ENCODE assay signal across 11 cellular contexts in genomic region chr4:3257691-3258482, GRCh38. TPM values are rescaled to one million over a fixed set of nuclear protein-coding genes. Genes with fewer than 3 reads are reported as not detected.
DNase-seq lines count a peak whose midpoint lies in the region; ATAC-seq, FAIRE-seq and TF ChIP-seq lines count a peak whose summit lies in the region.
"Had no signal": no experiment of that assay in that cellular context is flagged by ENCODE, and none has a peak within 500 bp of the region (broad histone marks: within the 10 kb centered on the region; RNA-seq: fewer than 3 reads in every experiment).

No MANE protein-coding gene starts in this region.

- TF ChIP-seq EP300 in GM12878 (IDR thresholded peaks at IDR 0.05; ENCODE audit: borderline replicate concordance in 1 of 2, control insufficient read depth in 1 of 2, low read depth in 2 of 2, low read length in 2 of 2), result no peak

- SMC1A ChIA-PET in GM12878 (lab: Charles Lee; ENCODE audit: uncharacterized antibody, unreplicated experiment), result interaction anchor here (0.7 to 1.3 kb wide), 3 partner anchors 14 to 30 kb away, joined by 3 to 4 read pairs (median 3); no protein-coding TSS in a partner anchor

- no peaks in the 10 kb centered on the region for H3K9me3 ChIP-seq in GM12878 (replicated peaks; ENCODE audit: control insufficient read depth, insufficient read depth, low read length)
- H3K9me3 ChIP-seq: neutrophil had no signal

- TF ChIP-seq POLR2A in GM12878 (IDR thresholded peaks at IDR 0.05; ENCODE audit: low read depth, low read length), result no peak

- H4K20me1 ChIP-seq in GM12878 (ENCODE audit: control insufficient read depth, insufficient read depth), result no peaks in the 10 kb centered on the region

- TF ChIP-seq CTCF in GM12878 (IDR thresholded peaks at IDR 0.05 in 2 of 3, conservative IDR thresholded peaks at IDR 0.05 in 1 of 3; ENCODE audit: control insufficient read depth in 2 of 3, extremely low read depth in 1 of 3, insufficient read depth in 1 of 3, low read depth in 3 of 3, low read length in 3 of 3), result no peak

- RAD21 ChIA-PET in GM12878 (lab: Charles Lee; ENCODE audit: unreplicated experiment), result no interaction called here

- no peaks in the 10 kb centered on the region for H3K27me3 ChIP-seq in GM12878 (replicated peaks in 1 of 2; ENCODE audit: control insufficient read depth in 2 of 2, insufficient read depth in 2 of 2, low read length in 1 of 2)
- H3K27me3 ChIP-seq: neutrophil had no signal

- POLR2A ChIA-PET in GM12878 (lab: Charles Lee), result no interaction called here

- 10% methylated on average over 23 of the region's 26 CpGs for WGBS in GM12878 (ENCODE audit: insufficient coverage, insufficient replicate concordance, low lambda C conversion rate, missing lambda C conversion rate)

- H3K27ac ChIP-seq in GM12878 (ENCODE audit: control insufficient read depth, insufficient read depth), result no peak overlapping the region
- H3K27ac ChIP-seq: neutrophil had no signal

- FAIRE-seq in GM12878 (lab: Jason Lieb, UNC), result no peak
- FAIRE-seq in HTR-8/SVneo (lab: Jason Lieb, UNC), result no peak
- FAIRE-seq: endometrium had no signal

- H3K4me3 ChIP-seq in GM12878, result no peak overlapping the region

- H2AFZ ChIP-seq in GM12878 (ENCODE audit: control insufficient read depth, low read depth, low read length), result no peak overlapping the region

- intact Hi-C loops in GM12878 (cut with micrococcal nuclease; ENCODE audit: unreplicated experiment), result no loop called here

- in situ Hi-C loops in GM12878 (cut with MboI), result no loop called here

- no peak overlapping the region for H3K4me2 ChIP-seq in GM12878 (ENCODE audit: control insufficient read depth, insufficient read depth)

- peaks cover 3% of the 10 kb centered on the region; the same call in 1 of the 2 replicates for H3K4me1 ChIP-seq in GM12878 (ENCODE audit: control insufficient read depth, insufficient read depth, low read length)

- DNase-seq in NCI-H2171 (lab: John Stamatoyannopoulos, UW) (peak; percentile 5), NCI-H2171 treated with DMSO at 0.1 percent for 48 hours (lab: John Stamatoyannopoulos, UW) (no peak), GM12878 (ENCODE audit: low read depth, low spot score) (peak; percentile 7), renal cortical epithelial cell (ENCODE audit: low read depth) (peak; percentile 9), NCI-H446 (lab: John Stamatoyannopoulos, UW) (no peak), HTR-8/SVneo (ENCODE audit: insufficient read length, low spot score) (no peak)
- DNase-seq: stimulated activated naive CD4-positive, alpha-beta T cell treated with Interleukin-2 at 50 U/mL for 16 hours had no signal

- peak; percentile 45 for ATAC-seq in HG03442 (IDR thresholded peaks at IDR 0.05; ENCODE audit: unreplicated experiment)
- peak; percentile 69 for ATAC-seq in GM12878
- ATAC-seq in GM18858 (IDR thresholded peaks at IDR 0.05; ENCODE audit: unreplicated experiment), result no peak

- CTCF ChIA-PET in GM12878 (lab: Yijun Ruan, JAX), result no interaction called here

- no peaks in the 10 kb centered on the region for H3K79me2 ChIP-seq in GM12878 (ENCODE audit: control insufficient read depth, insufficient read depth, low read length)

- no peak for TF ChIP-seq RAD21 in GM12878 (IDR thresholded peaks at IDR 0.05; ENCODE audit: insufficient read depth, low read depth, low read length)

- no TSS peak for BruUV-seq in GM12878 (replicated peaks; lab: Mats Ljungman, UMichigan)

- no peak overlapping the region for H3K9ac ChIP-seq in GM12878 (ENCODE audit: control insufficient read depth, insufficient read depth, low read length)

- no peaks in the 10 kb centered on the region for H3K36me3 ChIP-seq in GM12878 (ENCODE audit: control insufficient read depth in 2 of 2, insufficient read depth in 2 of 2, low read length in 1 of 2)
- H3K36me3 ChIP-seq: neutrophil had no signal

TF ChIP-seq in GM12878, 131 proteins besides CTCF, POLR2A, EP300 and RAD21:
- TF ChIP-seq MTA2 (IDR thresholded peaks at IDR 0.05; ENCODE audit: low read depth) (no peak), SMAD5 (IDR thresholded peaks at IDR 0.05; ENCODE audit: low read depth) (no peak), ESRRA (IDR thresholded peaks at IDR 0.05; ENCODE audit: low read length) (no peak), NR2C2 (IDR thresholded peaks at IDR 0.05; ENCODE audit: borderline replicate concordance, control insufficient read depth, insufficient read length, low read depth) (no peak), FOXK2 (IDR thresholded peaks at IDR 0.05) (no peak), CHD1 (IDR thresholded peaks at IDR 0.05; ENCODE audit: low read depth, low read length) (no peak), DPF2 (IDR thresholded peaks at IDR 0.05) (no peak)
- TF ChIP-seq, protein P1, sequence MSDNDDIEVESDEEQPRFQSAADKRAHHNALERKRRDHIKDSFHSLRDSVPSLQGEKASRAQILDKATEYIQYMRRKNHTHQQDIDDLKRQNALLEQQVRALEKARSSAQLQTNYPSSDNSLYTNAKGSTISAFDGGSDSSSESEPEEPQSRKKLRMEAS (IDR thresholded peaks at IDR 0.05; ENCODE audit: low read depth, low read length), result no peak
- TF ChIP-seq, protein P2, sequence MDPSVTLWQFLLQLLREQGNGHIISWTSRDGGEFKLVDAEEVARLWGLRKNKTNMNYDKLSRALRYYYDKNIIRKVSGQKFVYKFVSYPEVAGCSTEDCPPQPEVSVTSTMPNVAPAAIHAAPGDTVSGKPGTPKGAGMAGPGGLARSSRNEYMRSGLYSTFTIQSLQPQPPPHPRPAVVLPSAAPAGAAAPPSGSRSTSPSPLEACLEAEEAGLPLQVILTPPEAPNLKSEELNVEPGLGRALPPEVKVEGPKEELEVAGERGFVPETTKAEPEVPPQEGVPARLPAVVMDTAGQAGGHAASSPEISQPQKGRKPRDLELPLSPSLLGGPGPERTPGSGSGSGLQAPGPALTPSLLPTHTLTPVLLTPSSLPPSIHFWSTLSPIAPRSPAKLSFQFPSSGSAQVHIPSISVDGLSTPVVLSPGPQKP (IDR thresholded peaks at IDR 0.05; ENCODE audit: low read depth, low read length), result no peak
- TF ChIP-seq, protein P3, sequence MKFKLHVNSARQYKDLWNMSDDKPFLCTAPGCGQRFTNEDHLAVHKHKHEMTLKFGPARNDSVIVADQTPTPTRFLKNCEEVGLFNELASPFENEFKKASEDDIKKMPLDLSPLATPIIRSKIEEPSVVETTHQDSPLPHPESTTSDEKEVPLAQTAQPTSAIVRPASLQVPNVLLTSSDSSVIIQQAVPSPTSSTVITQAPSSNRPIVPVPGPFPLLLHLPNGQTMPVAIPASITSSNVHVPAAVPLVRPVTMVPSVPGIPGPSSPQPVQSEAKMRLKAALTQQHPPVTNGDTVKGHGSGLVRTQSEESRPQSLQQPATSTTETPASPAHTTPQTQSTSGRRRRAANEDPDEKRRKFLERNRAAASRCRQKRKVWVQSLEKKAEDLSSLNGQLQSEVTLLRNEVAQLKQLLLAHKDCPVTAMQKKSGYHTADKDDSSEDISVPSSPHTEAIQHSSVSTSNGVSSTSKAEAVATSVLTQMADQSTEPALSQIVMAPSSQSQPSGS (IDR thresholded peaks at IDR 0.05; ENCODE audit: low read length), result no peak

RNA-seq across cellular contexts. Expression of gene MSANTD1, which starts 8.9 kb away (rescaled TPM):
- 3.4 and 3.6 TPM in 2 replicates for total RNA-seq in GM12878 (2013; cell fraction: nucleolus; rRNA removed)
- 0.11 and 0.28 TPM in 2 replicates for total RNA-seq in GM12878 (2014; rRNA removed)
- 0.14 and 0.22 TPM in 2 replicates for total RNA-seq in GM12878 (2014; rRNA removed; fragmentation: Illumina TruSeq; extraction: Trizol)
- total RNA-seq in GM12878 (2021), result 0.37 and 0.87 TPM in 2 replicates
- 0.16 TPM for polyA plus RNA-seq in GM12878 (2011; ENCODE audit: low read depth)
- 0.04 and 0.11 TPM in 2 replicates for polyA plus RNA-seq in GM12878 (2011; rRNA removed)
- polyA plus RNA-seq in GM12878 (2011; cell fraction: cytosol; rRNA removed), result 0.04 and 0.10 TPM in 2 replicates
- polyA plus RNA-seq in GM12878 (2011; cell fraction: nucleus; rRNA removed), result 2.0 and 2.1 TPM in 2 replicates
- polyA plus RNA-seq in GM12878 (2012), result 0.38 and 0.49 TPM in 2 replicates
- polyA plus RNA-seq in GM12878 (2014; fragmentation: Illumina TruSeq; extraction: Trizol), result 0.07 TPM in 1 of 2 replicates, not detected in the other
- polyA plus RNA-seq in GM12878 (2014; fragmentation: Nextera tagmentation; extraction: Ambion mirVana), result not detected
- 0.22 and 0.38 TPM in 2 replicates for polyA plus RNA-seq in GM12878 (2014; rRNA removed)
- under 1 TPM; 0.21 to 0.55 TPM for polyA plus RNA-seq in GM12878 (2016; fragmentation: Nextera tagmentation; extraction: Ambion mirVana)
- 0.59 and 0.62 TPM in 2 replicates for polyA minus RNA-seq in GM12878 (2011; rRNA and poly(A)+ RNA removed)
- not detected in 2 replicates for polyA minus RNA-seq in GM12878 (2011; cell fraction: cytosol; rRNA and poly(A)+ RNA removed)
- polyA minus RNA-seq in GM12878 (2011; cell fraction: nucleus; rRNA and poly(A)+ RNA removed), result 1.3 and 3.3 TPM in 2 replicates
- 0.17 and 0.99 TPM in 2 replicates for total RNA-seq in renal cortical epithelial cell

RNA-seq across cellular contexts. Expression of gene RGS12, which starts 34.9 kb away (rescaled TPM):
- 15.5 and 31.9 TPM in 2 replicates for total RNA-seq in GM12878 (2013; cell fraction: nucleolus; rRNA removed)
- total RNA-seq in GM12878 (2014; rRNA removed), result 0.51 and 0.76 TPM in 2 replicates
- 0.41 and 1.1 TPM in 2 replicates for total RNA-seq in GM12878 (2014; rRNA removed; fragmentation: Illumina TruSeq; extraction: Trizol)
- total RNA-seq in GM12878 (2021), result 0.85 and 2.2 TPM in 2 replicates
- 0.96 TPM for polyA plus RNA-seq in GM12878 (2011; ENCODE audit: low read depth)
- polyA plus RNA-seq in GM12878 (2011; rRNA removed), result 0.37 and 0.39 TPM in 2 replicates
- 0.13 and 0.90 TPM in 2 replicates for polyA plus RNA-seq in GM12878 (2011; cell fraction: cytosol; rRNA removed)
- 2.2 and 2.7 TPM in 2 replicates for polyA plus RNA-seq in GM12878 (2011; cell fraction: nucleus; rRNA removed)
- polyA plus RNA-seq in GM12878 (2012), result 2.4 and 2.6 TPM in 2 replicates
- 0.06 and 0.40 TPM in 2 replicates for polyA plus RNA-seq in GM12878 (2014; fragmentation: Illumina TruSeq; extraction: Trizol)
- under 1 TPM; 0.02 to 0.07 TPM for polyA plus RNA-seq in GM12878 (2014; fragmentation: Nextera tagmentation; extraction: Ambion mirVana)
- 0.28 and 0.96 TPM in 2 replicates for polyA plus RNA-seq in GM12878 (2014; rRNA removed)
- polyA plus RNA-seq in GM12878 (2016; fragmentation: Nextera tagmentation; extraction: Ambion mirVana), result 1 to 10 TPM in 1 of 2 experiments, under 1 TPM in 1; 0.99 to 1.2 TPM
- 0.22 and 0.98 TPM in 2 replicates for polyA minus RNA-seq in GM12878 (2011; rRNA and poly(A)+ RNA removed)
- polyA minus RNA-seq in GM12878 (2011; cell fraction: cytosol; rRNA and poly(A)+ RNA removed), result 0.53 TPM in 1 of 2 replicates, not detected in the other
- polyA minus RNA-seq in GM12878 (2011; cell fraction: nucleus; rRNA and poly(A)+ RNA removed), result 1.7 and 1.8 TPM in 2 replicates
- 24.7 and 27.4 TPM in 2 replicates for total RNA-seq in renal cortical epithelial cell

Comparison
In these comparisons a context has a peak if more than half of its experiments do, and no peak if none do; other contexts are left out.
1. DNase-seq: peak in NCI-H2171 (single experiment), GM12878 (single experiment) and renal cortical epithelial cell (single experiment); none in NCI-H2171 treated with DMSO at 0.1 percent for 48 hours (single experiment), NCI-H446 (0 of 2) and HTR-8/SVneo (single experiment).